In the genomic region with DNA sequence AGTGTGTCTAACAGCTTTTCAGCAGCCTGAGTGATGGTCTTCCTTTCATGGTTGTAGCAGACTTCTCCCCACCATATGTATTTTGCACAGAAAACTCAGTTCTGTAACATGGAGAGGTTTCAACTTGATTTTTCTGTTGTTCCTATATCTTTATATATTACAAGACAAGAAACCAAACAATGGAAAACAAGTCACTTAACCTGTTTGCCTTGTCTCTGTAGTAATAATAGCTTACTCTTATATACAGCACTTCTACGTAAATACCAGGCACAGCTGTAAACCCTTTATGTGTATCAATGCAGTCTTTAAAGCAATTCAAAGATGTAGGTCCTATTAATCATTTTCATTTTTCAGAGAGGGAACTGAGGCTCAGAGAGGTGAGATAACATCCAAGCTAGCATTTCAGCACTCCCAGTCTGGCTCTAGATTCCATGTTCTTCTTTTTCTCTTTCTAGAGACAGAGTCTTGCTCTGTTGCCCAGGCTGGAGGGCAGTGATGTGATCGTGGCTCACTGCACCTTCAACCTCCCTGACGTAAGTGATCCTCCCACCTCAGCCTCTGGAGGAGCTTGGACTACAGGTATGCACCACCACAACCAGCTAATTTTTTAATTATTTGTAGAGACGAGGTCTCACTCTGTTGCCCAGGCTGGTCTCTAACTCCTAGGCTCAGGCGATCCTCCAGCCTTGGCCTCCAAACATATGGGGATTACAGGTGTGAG, we compare ENCODE assay signal across 32 cellular contexts.
"Had no signal": no experiment of that assay in that cellular context is flagged by ENCODE, and none has a peak within 500 bp of the region (broad histone marks: within the 10 kb centered on the region; RNA-seq: fewer than 3 reads in every experiment).

No MANE protein-coding gene starts in this region.

- H3K9me3 Mint-ChIP-seq: activated B cell treated with CpG ODN at 0.5 μM for 24 hours; activated CD4-positive, alpha-beta memory T cell treated with anti-CD3 and anti-CD28 coated beads for 36 hours; activated CD8-positive, alpha-beta T cell treated with anti-CD3 and anti-CD28 coated beads for 36 hours; activated naive CD4-positive, alpha-beta T cell treated with anti-CD3 and anti-CD28 coated beads, Interleukin-2, amount 10 ng/mL, durations not matched to agents 7 days and 5 days; activated naive CD4-positive, alpha-beta T cell treated with anti-CD3 and anti-CD28 coated beads, Interleukin-2, amount 50 U/mL, for 24 hours; activated naive CD8-positive, alpha-beta T cell treated with anti-CD3 and anti-CD28 coated beads, Interleukin-2, amount 10 ng/mL, durations not matched to agents 7 days and 5 days; activated naive CD8-positive, alpha-beta T cell treated with anti-CD3 and anti-CD28 coated beads, Interleukin-2, amount 50 U/mL, for 24 hours; activated T-cell treated with anti-CD3 and anti-CD28 coated beads, Interleukin-2, amount 50 U/mL, for 4 hours; activated T-cell treated with anti-CD3 and anti-CD28 coated beads, Interleukin-2, amount 50 U/mL, for 72 hours; activated T-helper 1 cell treated with anti-CD3 and anti-CD28 coated beads, Interleukin-12 subunit alpha, Interleukin-12 subunit beta, Interleukin-2, Interleukin-4 antibody, amounts not matched to agents 30 ng/mL and 10 ng/mL and 1 ng/mL, durations not matched to agents 14 hours and 24 hours and 36 hours; activated T-helper 17 cell treated with anti-CD3 and anti-CD28 coated beads, Interleukin-2, amount 50 U/mL, for 72 hours; central memory CD8-positive, alpha-beta T cell; T-cell; T-helper 2 cell treated with Interferon-gamma antibody and Interleukin-4, amounts not matched to agents 5 μg/mL and 100 μg/mL, for 36 hours had no signal

- H3K4me3 Mint-ChIP-seq: activated B cell treated with CpG ODN at 0.5 μM for 24 hours; activated CD4-positive, alpha-beta memory T cell treated with anti-CD3 and anti-CD28 coated beads for 36 hours; activated CD8-positive, alpha-beta T cell treated with anti-CD3 and anti-CD28 coated beads for 36 hours; activated naive CD4-positive, alpha-beta T cell treated with anti-CD3 and anti-CD28 coated beads, Interleukin-2, amount 10 ng/mL, durations not matched to agents 7 days and 5 days; activated naive CD4-positive, alpha-beta T cell treated with anti-CD3 and anti-CD28 coated beads, Interleukin-2, amount 50 U/mL, for 24 hours; activated naive CD8-positive, alpha-beta T cell; activated naive CD8-positive, alpha-beta T cell treated with anti-CD3 and anti-CD28 coated beads, Interleukin-2, amount 10 ng/mL, durations not matched to agents 7 days and 5 days; activated naive CD8-positive, alpha-beta T cell treated with anti-CD3 and anti-CD28 coated beads, Interleukin-2, amount 50 U/mL, for 24 hours; activated T-cell treated with anti-CD3 and anti-CD28 coated beads, Interleukin-2, amount 50 U/mL, for 4 hours; activated T-cell treated with anti-CD3 and anti-CD28 coated beads, Interleukin-2, amount 50 U/mL, for 72 hours; activated T-helper 1 cell treated with anti-CD3 and anti-CD28 coated beads, Interleukin-12 subunit alpha, Interleukin-12 subunit beta, Interleukin-2, Interleukin-4 antibody, amounts not matched to agents 30 ng/mL and 10 ng/mL and 1 ng/mL, durations not matched to agents 14 hours and 24 hours and 36 hours; activated T-helper 17 cell treated with anti-CD3 and anti-CD28 coated beads, Interleukin-2, amount 50 U/mL, for 72 hours; brain; central memory CD8-positive, alpha-beta T cell; T-cell; T-helper 2 cell treated with Interferon-gamma antibody and Interleukin-4, amounts not matched to agents 5 μg/mL and 100 μg/mL, for 36 hours had no signal

- H3K9me3 ChIP-seq: ascending aorta had no signal

- DNase-seq: activated B cell treated with CpG ODN at 0.5 μM for 24 hours; activated CD4-positive, alpha-beta memory T cell treated with anti-CD3 and anti-CD28 coated beads for 36 hours; activated CD4-positive, alpha-beta T cell treated with anti-CD3 and anti-CD28 coated beads for 4 hours; activated CD4-positive, alpha-beta T cell treated with anti-CD3 and anti-CD28 coated beads, Interleukin-2, amount 50 U/mL, for 1 hour; activated CD4-positive, alpha-beta T cell treated with anti-CD3 and anti-CD28 coated beads, Interleukin-2, amount 50 U/mL, for 4 hours; activated CD4-positive, CD25-positive, alpha-beta regulatory T cell treated with anti-CD3 and anti-CD28 coated beads, Interleukin-2, amount 50 U/mL, for 72 hours; activated CD8-positive, alpha-beta memory T cell treated with anti-CD3 and anti-CD28 coated beads, Interleukin-2, amount 50 U/mL, for 4 hours; activated CD8-positive, alpha-beta T cell treated with anti-CD3 and anti-CD28 coated beads for 36 hours; activated gamma-delta T cell; activated naive CD4-positive, alpha-beta T cell treated with anti-CD3 and anti-CD28 coated beads, Interleukin-2, amount 10 ng/mL, durations not matched to agents 7 days and 5 days; activated naive CD4-positive, alpha-beta T cell treated with Interleukin-2 at 50 U/mL for 16 hours; activated naive CD8-positive, alpha-beta T cell treated with anti-CD3 and anti-CD28 coated beads, Interleukin-2, amount 10 ng/mL, durations not matched to agents 7 days and 5 days; activated naive CD8-positive, alpha-beta T cell treated with anti-CD3 and anti-CD28 coated beads, Interleukin-2, amount 50 U/mL, for 24 hours; activated T-cell treated with anti-CD3 and anti-CD28 coated beads for 4 hours; activated T-cell treated with anti-CD3 and anti-CD28 coated beads, Interleukin-2, amount 50 U/mL, for 1 hour; activated T-cell treated with anti-CD3 and anti-CD28 coated beads, Interleukin-2, amount 50 U/mL, for 4 hours; activated T-cell treated with anti-CD3 and anti-CD28 coated beads, Interleukin-2, amount 50 U/mL, for 72 hours; amygdala; anterior cingulate cortex; caudate nucleus; T-cell; T-helper 2 cell; T-helper 9 cell had no signal

- H3K27ac Mint-ChIP-seq: activated B cell treated with CpG ODN at 0.5 μM for 24 hours; activated CD4-positive, alpha-beta memory T cell treated with anti-CD3 and anti-CD28 coated beads for 36 hours; activated CD8-positive, alpha-beta T cell treated with anti-CD3 and anti-CD28 coated beads for 36 hours; activated naive CD4-positive, alpha-beta T cell treated with anti-CD3 and anti-CD28 coated beads, Interleukin-2, amount 10 ng/mL, durations not matched to agents 7 days and 5 days; activated naive CD4-positive, alpha-beta T cell treated with anti-CD3 and anti-CD28 coated beads, Interleukin-2, amount 50 U/mL, for 24 hours; activated naive CD8-positive, alpha-beta T cell; activated naive CD8-positive, alpha-beta T cell treated with anti-CD3 and anti-CD28 coated beads, Interleukin-2, amount 10 ng/mL, durations not matched to agents 7 days and 5 days; activated naive CD8-positive, alpha-beta T cell treated with anti-CD3 and anti-CD28 coated beads, Interleukin-2, amount 50 U/mL, for 24 hours; activated T-cell treated with anti-CD3 and anti-CD28 coated beads, Interleukin-2, amount 50 U/mL, for 72 hours; activated T-helper 1 cell treated with anti-CD3 and anti-CD28 coated beads, Interleukin-12 subunit alpha, Interleukin-12 subunit beta, Interleukin-2, Interleukin-4 antibody, amounts not matched to agents 30 ng/mL and 10 ng/mL and 1 ng/mL, durations not matched to agents 14 hours and 24 hours and 36 hours; activated T-helper 17 cell treated with anti-CD3 and anti-CD28 coated beads, Interleukin-2, amount 50 U/mL, for 72 hours; brain; T-cell; T-helper 2 cell treated with Interferon-gamma antibody and Interleukin-4, amounts not matched to agents 5 μg/mL and 100 μg/mL, for 36 hours had no signal

- ATAC-seq: activated CD8-positive, alpha-beta T cell treated with anti-CD3 and anti-CD28 coated beads for 36 hours; activated naive CD8-positive, alpha-beta T cell treated with anti-CD3 and anti-CD28 coated beads, Interleukin-2, amount 50 U/mL, for 24 hours; activated T-cell treated with anti-CD3 and anti-CD28 coated beads, Interleukin-2, amount 50 U/mL, for 4 hours; activated T-cell treated with anti-CD3 and anti-CD28 coated beads, Interleukin-2, amount 50 U/mL, for 72 hours; activated T-helper 17 cell treated with anti-CD3 and anti-CD28 coated beads, Interleukin-2, amount 50 U/mL, for 72 hours; T-cell had no signal

- H3K4me3 ChIP-seq: ascending aorta, cardiac muscle cell had no signal

- H3K27me3 Mint-ChIP-seq: activated B cell treated with CpG ODN at 0.5 μM for 24 hours; activated CD4-positive, alpha-beta memory T cell treated with anti-CD3 and anti-CD28 coated beads for 36 hours; activated CD8-positive, alpha-beta T cell treated with anti-CD3 and anti-CD28 coated beads for 36 hours; activated naive CD4-positive, alpha-beta T cell treated with anti-CD3 and anti-CD28 coated beads, Interleukin-2, amount 10 ng/mL, durations not matched to agents 7 days and 5 days; activated naive CD4-positive, alpha-beta T cell treated with anti-CD3 and anti-CD28 coated beads, Interleukin-2, amount 50 U/mL, for 24 hours; activated naive CD8-positive, alpha-beta T cell; activated naive CD8-positive, alpha-beta T cell treated with anti-CD3 and anti-CD28 coated beads, Interleukin-2, amount 10 ng/mL, durations not matched to agents 7 days and 5 days; activated naive CD8-positive, alpha-beta T cell treated with anti-CD3 and anti-CD28 coated beads, Interleukin-2, amount 50 U/mL, for 24 hours; activated T-helper 17 cell treated with anti-CD3 and anti-CD28 coated beads, Interleukin-2, amount 50 U/mL, for 72 hours; brain; central memory CD8-positive, alpha-beta T cell; T-cell had no signal
